39 cellular contexts compared by ENCODE assay signal in the genomic region with DNA sequence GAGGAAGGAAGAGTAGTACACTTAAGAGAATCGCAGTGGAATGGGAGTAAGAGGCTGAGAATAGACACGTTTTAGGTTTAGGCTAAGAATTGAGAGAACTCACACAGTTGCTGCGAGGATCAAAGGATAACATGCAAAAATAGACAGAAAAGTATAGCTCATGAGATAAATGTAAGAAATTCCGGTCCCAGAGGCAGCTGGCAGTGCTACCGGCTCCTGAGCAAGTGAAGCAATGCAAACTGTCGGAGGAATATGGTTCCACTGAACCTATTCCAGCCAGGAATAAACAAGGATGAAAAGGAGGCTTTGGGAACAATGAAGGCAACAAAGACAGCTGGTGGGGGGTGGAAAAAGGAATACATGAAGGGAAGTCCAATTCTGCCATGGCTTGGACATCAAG.
"Had no signal": no experiment of that assay in that cellular context is flagged by ENCODE, and none has a peak within 500 bp of the region (broad histone marks: within the 10 kb centered on the region; RNA-seq: fewer than 3 reads in every experiment).

No MANE protein-coding gene starts in this region.

- H3K36me3 Mint-ChIP-seq: activated naive CD4-positive, alpha-beta T cell treated with anti-CD3 and anti-CD28 coated beads, Interleukin-2, amount 10 ng/mL, durations not matched to agents 7 days and 5 days; activated naive CD4-positive, alpha-beta T cell treated with anti-CD3 and anti-CD28 coated beads, Interleukin-2, amount 50 U/mL, for 72 hours; activated naive CD8-positive, alpha-beta T cell treated with anti-CD3 and anti-CD28 coated beads, Interleukin-2, amount 10 ng/mL, durations not matched to agents 7 days and 5 days; brain had no signal

- H3K4me3 Mint-ChIP-seq: activated naive CD4-positive, alpha-beta T cell treated with anti-CD3 and anti-CD28 coated beads for 36 hours; activated naive CD4-positive, alpha-beta T cell treated with anti-CD3 and anti-CD28 coated beads, Interleukin-2, amount 10 ng/mL, durations not matched to agents 7 days and 5 days; activated naive CD4-positive, alpha-beta T cell treated with anti-CD3 and anti-CD28 coated beads, Interleukin-2, amount 50 U/mL, for 24 hours; activated naive CD8-positive, alpha-beta T cell; activated naive CD8-positive, alpha-beta T cell treated with anti-CD3 and anti-CD28 coated beads for 36 hours; activated naive CD8-positive, alpha-beta T cell treated with anti-CD3 and anti-CD28 coated beads, Interleukin-2, amount 10 ng/mL, durations not matched to agents 7 days and 5 days; activated naive CD8-positive, alpha-beta T cell treated with anti-CD3 and anti-CD28 coated beads, Interleukin-2, amount 50 U/mL, for 24 hours; activated T-cell treated with anti-CD3 and anti-CD28 coated beads, Interleukin-2, amount 50 U/mL, for 24 hours; activated T-cell treated with anti-CD3 and anti-CD28 coated beads, Interleukin-2, amount 50 U/mL, for 4 hours; activated T-cell treated with anti-CD3 and anti-CD28 coated beads, Interleukin-2, amount 50 U/mL, for 72 hours; activated T-helper 1 cell treated with anti-CD3 and anti-CD28 coated beads, Interleukin-12 subunit alpha, Interleukin-12 subunit beta, Interleukin-2, Interleukin-4 antibody, amounts not matched to agents 30 ng/mL and 10 ng/mL and 1 ng/mL, durations not matched to agents 14 hours and 24 hours and 36 hours; activated T-helper 17 cell treated with anti-CD3 and anti-CD28 coated beads, Interleukin-2, amount 50 U/mL, for 72 hours; brain; central memory CD8-positive, alpha-beta T cell had no signal

- H3K9me3 Mint-ChIP-seq: activated naive CD4-positive, alpha-beta T cell treated with anti-CD3 and anti-CD28 coated beads for 36 hours; activated naive CD8-positive, alpha-beta T cell treated with anti-CD3 and anti-CD28 coated beads, Interleukin-2, amount 50 U/mL, for 24 hours; activated T-cell treated with anti-CD3 and anti-CD28 coated beads, Interleukin-2, amount 50 U/mL, for 24 hours; activated T-cell treated with anti-CD3 and anti-CD28 coated beads, Interleukin-2, amount 50 U/mL, for 4 hours; activated T-helper 1 cell treated with anti-CD3 and anti-CD28 coated beads, Interleukin-12 subunit alpha, Interleukin-12 subunit beta, Interleukin-2, Interleukin-4 antibody, amounts not matched to agents 30 ng/mL and 10 ng/mL and 1 ng/mL, durations not matched to agents 14 hours and 24 hours and 36 hours; activated T-helper 2 cell treated with anti-CD3 and anti-CD28 coated beads, Interferon-gamma antibody, Interleukin-2, Interleukin-4, amounts not matched to agents 10 μg/mL and 5 μg/mL and 100 μg/mL, durations not matched to agents 14 hours and 24 hours and 36 hours; brain; central memory CD8-positive, alpha-beta T cell had no signal

- H3K27ac ChIP-seq: adrenal gland, ascending aorta, body of pancreas, brain microvascular endothelial cell, breast epithelium, cardiac muscle cell had no signal

- H3K27ac Mint-ChIP-seq: activated naive CD4-positive, alpha-beta T cell treated with anti-CD3 and anti-CD28 coated beads for 36 hours; activated naive CD4-positive, alpha-beta T cell treated with anti-CD3 and anti-CD28 coated beads, Interleukin-2, amount 10 ng/mL, durations not matched to agents 7 days and 5 days; activated naive CD4-positive, alpha-beta T cell treated with anti-CD3 and anti-CD28 coated beads, Interleukin-2, amount 50 U/mL, for 24 hours; activated naive CD4-positive, alpha-beta T cell treated with anti-CD3 and anti-CD28 coated beads, Interleukin-2, amount 50 U/mL, for 72 hours; activated naive CD8-positive, alpha-beta T cell; activated naive CD8-positive, alpha-beta T cell treated with anti-CD3 and anti-CD28 coated beads for 36 hours; activated naive CD8-positive, alpha-beta T cell treated with anti-CD3 and anti-CD28 coated beads, Interleukin-2, amount 10 ng/mL, durations not matched to agents 7 days and 5 days; activated naive CD8-positive, alpha-beta T cell treated with anti-CD3 and anti-CD28 coated beads, Interleukin-2, amount 50 U/mL, for 24 hours; activated T-cell treated with anti-CD3 and anti-CD28 coated beads, Interleukin-2, amount 50 U/mL, for 24 hours; activated T-cell treated with anti-CD3 and anti-CD28 coated beads, Interleukin-2, amount 50 U/mL, for 72 hours; activated T-helper 1 cell treated with anti-CD3 and anti-CD28 coated beads, Interleukin-12 subunit alpha, Interleukin-12 subunit beta, Interleukin-2, Interleukin-4 antibody, amounts not matched to agents 30 ng/mL and 10 ng/mL and 1 ng/mL, durations not matched to agents 14 hours and 24 hours and 36 hours; activated T-helper 17 cell treated with anti-CD3 and anti-CD28 coated beads, Interleukin-2, amount 50 U/mL, for 72 hours; activated T-helper 2 cell treated with anti-CD3 and anti-CD28 coated beads, Interferon-gamma antibody, Interleukin-2, Interleukin-4, amounts not matched to agents 10 μg/mL and 5 μg/mL and 100 μg/mL, durations not matched to agents 14 hours and 24 hours and 36 hours; brain had no signal

- H3K36me3 ChIP-seq: adrenal gland, ascending aorta, brain microvascular endothelial cell, breast epithelium, cardiac muscle cell had no signal

- H3K27me3 Mint-ChIP-seq: activated naive CD8-positive, alpha-beta T cell treated with anti-CD3 and anti-CD28 coated beads for 36 hours had no signal

- ATAC-seq: activated naive CD4-positive, alpha-beta T cell treated with anti-CD3 and anti-CD28 coated beads, Interleukin-2, amount 50 U/mL, for 72 hours; activated naive CD8-positive, alpha-beta T cell treated with anti-CD3 and anti-CD28 coated beads, Interleukin-2, amount 50 U/mL, for 24 hours; activated T-cell treated with anti-CD3 and anti-CD28 coated beads, Interleukin-2, amount 50 U/mL, for 4 hours; activated T-cell treated with anti-CD3 and anti-CD28 coated beads, Interleukin-2, amount 50 U/mL, for 72 hours; activated T-helper 17 cell treated with anti-CD3 and anti-CD28 coated beads, Interleukin-2, amount 50 U/mL, for 72 hours; body of pancreas had no signal

- H3K4me3 ChIP-seq: adrenal gland, ascending aorta, body of pancreas, breast epithelium, cardiac muscle cell had no signal

- DNase-seq: activated effector memory CD4-positive, alpha-beta T cell treated with anti-CD3 and anti-CD28 coated beads, Interleukin-2, amount 50 U/mL, for 16 hours; activated effector memory CD4-positive, alpha-beta T cell treated with Interleukin-2 at 50 U/mL for 16 hours; activated gamma-delta T cell; activated gamma-delta T cell treated with Interleukin-2 at 50 U/mL for 16 hours; activated naive CD4-positive, alpha-beta T cell; activated naive CD4-positive, alpha-beta T cell treated with anti-CD3 and anti-CD28 coated beads for 36 hours; activated naive CD4-positive, alpha-beta T cell treated with anti-CD3 and anti-CD28 coated beads, Interleukin-2, amount 10 ng/mL, durations not matched to agents 7 days and 5 days; activated naive CD4-positive, alpha-beta T cell treated with anti-CD3 and anti-CD28 coated beads, Interleukin-2, amount 50 U/mL, for 16 hours; activated naive CD4-positive, alpha-beta T cell treated with Interleukin-2 at 50 U/mL for 16 hours; activated naive CD8-positive, alpha-beta T cell treated with anti-CD3 and anti-CD28 coated beads for 36 hours; activated naive CD8-positive, alpha-beta T cell treated with anti-CD3 and anti-CD28 coated beads, Interleukin-2, amount 10 ng/mL, durations not matched to agents 7 days and 5 days; activated naive CD8-positive, alpha-beta T cell treated with anti-CD3 and anti-CD28 coated beads, Interleukin-2, amount 50 U/mL, for 24 hours; activated T-cell treated with anti-CD3 and anti-CD28 coated beads, Interleukin-2, amount 50 U/mL, for 1 hour; activated T-cell treated with anti-CD3 and anti-CD28 coated beads, Interleukin-2, amount 50 U/mL, for 24 hours; activated T-cell treated with anti-CD3 and anti-CD28 coated beads, Interleukin-2, amount 50 U/mL, for 4 hours; activated T-cell treated with anti-CD3 and anti-CD28 coated beads, Interleukin-2, amount 50 U/mL, for 48 hours; activated T-cell treated with anti-CD3 and anti-CD28 coated beads, Interleukin-2, amount 50 U/mL, for 72 hours; adrenal gland; amniotic stem cell; amygdala; aorta; body of pancreas; brain microvascular endothelial cell; caudate nucleus; central memory CD4-positive, alpha-beta T cell; cerebellar nuclear complex had no signal

- H3K27me3 ChIP-seq: adrenal gland, ascending aorta, body of pancreas, brain microvascular endothelial cell, breast epithelium, cardiac muscle cell had no signal

- H3K9me3 ChIP-seq: adrenal gland, ascending aorta, body of pancreas, breast epithelium had no signal

- H3K4me1 ChIP-seq: body of pancreas, breast epithelium had no signal

- H3K4me1 Mint-ChIP-seq: central memory CD8-positive, alpha-beta T cell had no signal

- FAIRE-seq: astrocyte, bronchial epithelial cell had no signal
